In genomic region chr5:35803221-35803651, GRCh38 we compare ENCODE assay signal across 1 cellular context.
TF ChIP-seq lines count a peak whose summit lies in the region.

No MANE protein-coding gene starts in this region.

TF ChIP-seq in H1, 55 proteins besides CTCF, POLR2A, EP300 and RAD21 (continued from another document):
- TF ChIP-seq CTBP2 (IDR thresholded peaks at IDR 0.05; ENCODE audit: borderline replicate concordance, insufficient read depth, insufficient read length, low read length) (no peak), CREB1 (IDR thresholded peaks at IDR 0.05) (no peak)
